Comparison of ENCODE assay signal across 10 cellular contexts in genomic region chr6:170176621-170177382, GRCh38.
DNase-seq lines count a peak whose midpoint lies in the region; ATAC-seq and TF ChIP-seq lines count a peak whose summit lies in the region.
"Had no signal": no experiment of that assay in that cellular context is flagged by ENCODE, and none has a peak within 500 bp of the region (broad histone marks: within the 10 kb centered on the region; RNA-seq: fewer than 3 reads in every experiment).

No MANE protein-coding gene starts in this region.

- no peak for ATAC-seq in SK-N-SH treated with all-trans-retinoic acid at 6 μM for 48 hours
- ATAC-seq in HG02970 (IDR thresholded peaks at IDR 0.05; ENCODE audit: low FRiP score, unreplicated experiment): no peak
- no peak for ATAC-seq in HG03139 (IDR thresholded peaks at IDR 0.05; ENCODE audit: unreplicated experiment)
- ATAC-seq in upper lobe of right lung: no peak

- no peaks in the 10 kb centered on the region for H3K27me3 ChIP-seq in SK-N-SH (ENCODE audit: insufficient read depth)
- H3K27me3 ChIP-seq in skeletal muscle satellite cell (ENCODE audit: control insufficient read depth, insufficient read depth, low read length): no peaks in the 10 kb centered on the region
- H3K27me3 ChIP-seq in upper lobe of right lung: no peaks in the 10 kb centered on the region

- no peak overlapping the region; a peak in 1 of 4 replicates for H3K4me3 ChIP-seq in SK-N-SH (ENCODE audit: low read depth in 2 of 2, low read length in 1 of 2)
- peak overlapping the region; percentile 67 for H3K4me3 ChIP-seq in skeletal muscle satellite cell (ENCODE audit: low read length)
- H3K4me3 ChIP-seq in upper lobe of right lung: no peak overlapping the region

- WGBS in SK-N-SH (ENCODE audit: low lambda C conversion rate): 31% methylated on average over 62 of the region's 64 CpGs

- H3K4me2 ChIP-seq in SK-N-SH (no peak overlapping the region), skeletal muscle satellite cell (ENCODE audit: low read length) (peak overlapping the region; percentile 88)

- H3K79me2 ChIP-seq in SK-N-SH (ENCODE audit: insufficient read depth): no peaks in the 10 kb centered on the region

- no peaks in the 10 kb centered on the region for H3F3A ChIP-seq in SK-N-SH (replicated peaks; ENCODE audit: insufficient read depth)

- TF ChIP-seq CTCF in SK-N-SH (IDR thresholded peaks at IDR 0.05) (no peak), upper lobe of right lung (IDR thresholded peaks at IDR 0.05) (no peak)

- peaks cover 0 to 10% of the 10 kb centered on the region in 2 experiments; a peak in 1 of 4 replicates for H3K4me1 ChIP-seq in SK-N-SH (ENCODE audit: control insufficient read depth in 1 of 2, insufficient read depth in 2 of 2, low read depth in 1 of 2, low read length in 1 of 2)
- peaks cover 30% of the 10 kb centered on the region for H3K4me1 ChIP-seq in skeletal muscle satellite cell (ENCODE audit: control insufficient read depth, insufficient read depth, low read length)
- peaks cover 13% of the 10 kb centered on the region for H3K4me1 ChIP-seq in upper lobe of right lung

- H3K27ac ChIP-seq in SK-N-SH (ENCODE audit: low read depth in 2 of 2, low read length in 1 of 2) (no peak overlapping the region; a peak in 1 of 4 replicates), cingulate gyrus (ENCODE audit: low read depth, low read length) (peak overlapping the region; percentile 54), upper lobe of right lung (no peak overlapping the region)

- CTCF ChIA-PET in SK-N-SH (lab: Yijun Ruan, JAX): interaction anchor here (1.2 kb wide), 1 partner anchor 345 kb away, joined by 4 read pairs; no protein-coding TSS in a partner anchor

- no peaks in the 10 kb centered on the region for H4K20me1 ChIP-seq in SK-N-SH (ENCODE audit: insufficient read depth)

- intact Hi-C loops in upper lobe of right lung (cut with DNase I): no loop called here

- H2AFZ ChIP-seq in SK-N-SH (ENCODE audit: low read depth): no peak overlapping the region

- H3K9me2 ChIP-seq in SK-N-SH: no peaks in the 10 kb centered on the region

- DNase-seq in SK-N-SH: peak; percentile 80
- peak; percentile 36 for DNase-seq in NCI-H2171 (lab: John Stamatoyannopoulos, UW)
- no peak for DNase-seq in upper lobe of right lung
- DNase-seq: activated B cell treated with CpG ODN at 0.5 μM for 24 hours, NCI-H1105 had no signal

- TF ChIP-seq RAD21 in SK-N-SH (IDR thresholded peaks at IDR 0.05; ENCODE audit: low read length): no peak

- H3K9ac ChIP-seq in SK-N-SH (no peak overlapping the region), skeletal muscle satellite cell (ENCODE audit: low read depth, low read length) (peak overlapping the region; percentile 69)

- H3K36me3 ChIP-seq in SK-N-SH (replicated peaks in 1 of 2; ENCODE audit: control insufficient read depth in 1 of 2, insufficient read depth in 2 of 2, low read length in 1 of 2): no peaks in the 10 kb centered on the region
- no peaks in the 10 kb centered on the region for H3K36me3 ChIP-seq in skeletal muscle satellite cell (ENCODE audit: insufficient read depth, low read length)
- no peaks in the 10 kb centered on the region for H3K36me3 ChIP-seq in upper lobe of right lung

- no peaks in the 10 kb centered on the region for H3K9me3 ChIP-seq in SK-N-SH
- H3K9me3 ChIP-seq in skeletal muscle satellite cell (replicated peaks; ENCODE audit: low read length): no peaks in the 10 kb centered on the region
- H3K9me3 ChIP-seq in upper lobe of right lung: no peaks in the 10 kb centered on the region

- TF ChIP-seq EP300 in SK-N-SH (IDR thresholded peaks at IDR 0.05; ENCODE audit: borderline replicate concordance in 1 of 2, low read depth in 1 of 2, low read length in 1 of 2): no peak

- POLR2A ChIA-PET in SK-N-SH (lab: Yijun Ruan, JAX): interaction anchor here (0.6 kb wide), 1 partner anchor 130 kb away, joined by 3 read pairs; no protein-coding TSS in a partner anchor

TF ChIP-seq in SK-N-SH, 30 proteins besides CTCF, POLR2A, EP300 and RAD21:
- no peak for TF ChIP-seq CHD2 (IDR thresholded peaks at IDR 0.05; ENCODE audit: low read length, partially characterized antibody)
- no peak for TF ChIP-seq ZBTB33 (IDR thresholded peaks at IDR 0.05; ENCODE audit: borderline replicate concordance, low read depth)
- TF ChIP-seq USF2 (IDR thresholded peaks at IDR 0.05; ENCODE audit: borderline replicate concordance, low read depth, low read length): no peak
- TF ChIP-seq TCF12 (IDR thresholded peaks at IDR 0.05): no peak
- TF ChIP-seq PBX3 (IDR thresholded peaks at IDR 0.05): no peak
- no peak for TF ChIP-seq NRF1 (IDR thresholded peaks at IDR 0.05; ENCODE audit: low read depth, low read length)
- TF ChIP-seq MEF2A (IDR thresholded peaks at IDR 0.05; ENCODE audit: borderline replicate concordance, low read depth): no peak
- TF ChIP-seq ELF1 (IDR thresholded peaks at IDR 0.05): no peak

TF ChIP-seq in SK-N-SH treated with all-trans-retinoic acid at 6 μM for 48 hours, 23 proteins besides CTCF, POLR2A, EP300 and RAD21:
- no peak for TF ChIP-seq ISL1 (CRISPR knock-in tag; IDR thresholded peaks at IDR 0.05)
- TF ChIP-seq ARNTL (CRISPR knock-in tag; IDR thresholded peaks at IDR 0.05; ENCODE audit: borderline replicate concordance, low read depth): no peak
- no peak for TF ChIP-seq TCF4 (CRISPR knock-in tag; IDR thresholded peaks at IDR 0.05; ENCODE audit: borderline replicate concordance)
- no peak for TF ChIP-seq ZNF8 (CRISPR knock-in tag; IDR thresholded peaks at IDR 0.05)
- no peak for TF ChIP-seq CSDC2 (CRISPR knock-in tag; IDR thresholded peaks at IDR 0.05)
- no peak for TF ChIP-seq CREB5 (CRISPR knock-in tag; IDR thresholded peaks at IDR 0.05; ENCODE audit: low read depth)
- TF ChIP-seq ZFP30 (CRISPR knock-in tag; IDR thresholded peaks at IDR 0.05): no peak
- TF ChIP-seq OSR1 (CRISPR knock-in tag; IDR thresholded peaks at IDR 0.05): no peak
- TF ChIP-seq ZFP3 (CRISPR knock-in tag; IDR thresholded peaks at IDR 0.05): no peak
- TF ChIP-seq RARB (CRISPR knock-in tag; IDR thresholded peaks at IDR 0.05): no peak
- no peak for TF ChIP-seq PPARA (CRISPR knock-in tag; IDR thresholded peaks at IDR 0.05; ENCODE audit: borderline replicate concordance)
- TF ChIP-seq TOX (CRISPR knock-in tag; IDR thresholded peaks at IDR 0.05; ENCODE audit: borderline replicate concordance): no peak
- TF ChIP-seq GLIS3 (CRISPR knock-in tag; IDR thresholded peaks at IDR 0.05): no peak
- TF ChIP-seq ZNF70 (CRISPR knock-in tag; IDR thresholded peaks at IDR 0.05): no peak
